ENCODE assay signal across 9 cellular contexts in genomic region chr6:140043357-140043756, GRCh38.
DNase-seq lines count a peak whose midpoint lies in the region; ATAC-seq and TF ChIP-seq lines count a peak whose summit lies in the region.
"Had no signal": no experiment of that assay in that cellular context is flagged by ENCODE, and none has a peak within 500 bp of the region (broad histone marks: within the 10 kb centered on the region; RNA-seq: fewer than 3 reads in every experiment).

No MANE protein-coding gene starts in this region.

- TF ChIP-seq CTCF in AG09309 (IDR thresholded peaks at IDR 0.05; ENCODE audit: control insufficient read depth, insufficient read depth, low read depth, low read length, missing control alignments): no peak
- no peak for TF ChIP-seq CTCF in kidney epithelial cell (IDR thresholded peaks at IDR 0.05; ENCODE audit: insufficient read depth, low read length, poor library complexity, severe bottlenecking)

- no peak for ATAC-seq in HG02678 (IDR thresholded peaks at IDR 0.05; ENCODE audit: unreplicated experiment)

- H3K4me3 ChIP-seq in AG09309 (ENCODE audit: control insufficient read depth, low read depth, low read length) (no peak overlapping the region), kidney epithelial cell (ENCODE audit: low read depth, low read length) (no peak overlapping the region)

- DNase-seq in AG09309 (ENCODE audit: low read depth) (peak; percentile 92), HT-29 (ENCODE audit: low spot score) (peak; percentile 55), SW 1271 (lab: John Stamatoyannopoulos, UW) (peak; percentile 81 to 94), kidney epithelial cell (ENCODE audit: low read depth) (peak; percentile 96), OCI-M2 (lab: John Stamatoyannopoulos, UW; ENCODE audit: unreplicated experiment) (no peak), cerebellum (ENCODE audit: low spot score) (no peak)
- DNase-seq in stimulated activated CD8-positive, alpha-beta memory T cell treated with anti-CD3 and anti-CD28 coated beads, Interleukin-4, amount 100 ng/mL, for 48 hours: no peak
- DNase-seq: NCI-H2081 had no signal

- H3K36me3 ChIP-seq in kidney epithelial cell (ENCODE audit: control insufficient read depth, insufficient read depth, low read length): no peaks in the 10 kb centered on the region

- H3K27me3 ChIP-seq in kidney epithelial cell (ENCODE audit: control insufficient read depth, insufficient read depth, low read length): no peaks in the 10 kb centered on the region

Comparison
In these comparisons a context has a peak if more than half of its experiments do, and no peak if none do; other contexts are left out.
1. DNase-seq: peak in AG09309 (single experiment), HT-29 (single experiment), SW 1271 (2 of 2) and kidney epithelial cell (single experiment); none in stimulated activated CD8-positive, alpha-beta memory T cell treated with anti-CD3 and anti-CD28 coated beads, Interleukin-4, amount 100 ng/mL, for 48 hours (single experiment), OCI-M2 (single experiment) and cerebellum (single experiment).